ENCODE assay signal across 10 cellular contexts in the genomic region with DNA sequence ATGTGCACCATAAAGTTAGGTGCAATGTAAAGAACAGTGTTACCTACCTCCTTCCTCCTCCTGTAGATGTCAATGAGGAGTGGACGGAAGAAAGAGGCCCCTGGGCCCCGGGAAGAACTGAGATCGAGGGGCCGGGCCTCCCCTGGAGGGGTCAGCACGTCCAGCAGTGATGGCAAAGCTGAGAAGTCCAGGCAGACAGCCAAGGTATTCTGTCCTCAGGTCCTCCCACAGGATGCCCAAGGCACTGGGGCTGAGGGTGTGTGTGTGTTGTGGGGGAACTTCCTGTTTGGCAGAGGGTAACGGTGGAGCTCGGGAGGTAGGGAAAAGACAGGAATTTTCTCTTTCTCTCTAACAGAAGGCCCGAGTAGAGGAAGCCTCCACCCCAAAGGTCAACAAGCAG. TPM values are rescaled to one million over a fixed set of nuclear protein-coding genes. Genes with fewer than 3 reads are reported as not detected.
DNase-seq lines count a peak whose midpoint lies in the region; TF ChIP-seq lines count a peak whose summit lies in the region.
"Had no signal": no experiment of that assay in that cellular context is flagged by ENCODE, and none has a peak within 500 bp of the region (broad histone marks: within the 10 kb centered on the region; RNA-seq: fewer than 3 reads in every experiment).

No MANE protein-coding gene starts in this region.

- 23 to 41% (median 28%) methylated on average over 8 of the region's 8 CpGs for WGBS in stomach, 5 donors

- no peaks in the 10 kb centered on the region for H3K9me3 ChIP-seq in stomach
- H3K9me3 ChIP-seq: right lobe of liver had no signal

- no peaks in the 10 kb centered on the region for H3K9me3 Mint-ChIP-seq in T-helper 2 cell treated with Interferon-gamma antibody and Interleukin-4, amounts not matched to agents 5 μg/mL and 100 μg/mL, for 36 hours
- no peaks in the 10 kb centered on the region for H3K9me3 Mint-ChIP-seq in immature natural killer cell

- no peak overlapping the region for H3K4me3 ChIP-seq in stomach
- H3K4me3 ChIP-seq: right lobe of liver had no signal

- H3K4me3 Mint-ChIP-seq in T-helper 2 cell treated with Interferon-gamma antibody and Interleukin-4, amounts not matched to agents 5 μg/mL and 100 μg/mL, for 36 hours, result no peak overlapping the region
- peak overlapping the region in 1 of 5 donors; percentile 4 for H3K4me3 Mint-ChIP-seq in immature natural killer cell

- no peaks in the 10 kb centered on the region for H3K27me3 ChIP-seq in stomach
- H3K27me3 ChIP-seq: right lobe of liver had no signal

- peaks cover 63% of the 10 kb centered on the region for H3K4me1 Mint-ChIP-seq in T-helper 2 cell treated with Interferon-gamma antibody and Interleukin-4, amounts not matched to agents 5 μg/mL and 100 μg/mL, for 36 hours (ENCODE audit: low read depth)
- H3K4me1 Mint-ChIP-seq in immature natural killer cell, result peaks cover 31% of the 10 kb centered on the region in 2 donors

- TF ChIP-seq CTCF in stomach (IDR thresholded peaks at IDR 0.05), result no peak

- peaks cover 33% of the 10 kb centered on the region for H3K36me3 Mint-ChIP-seq in T-helper 2 cell treated with Interferon-gamma antibody and Interleukin-4, amounts not matched to agents 5 μg/mL and 100 μg/mL, for 36 hours (ENCODE audit: low read depth)
- peaks cover 0 to 8% (median 0%) of the 10 kb centered on the region in 3 donors for H3K36me3 Mint-ChIP-seq in immature natural killer cell

- peaks cover 45 to 97% (median 78%) of the 10 kb centered on the region in 4 donors for H3K4me1 ChIP-seq in stomach

- intact Hi-C loops in stomach (cut with DNase I; ENCODE audit: low total_unique reads), result no loop called here

- H3K27ac Mint-ChIP-seq in T-helper 2 cell treated with Interferon-gamma antibody and Interleukin-4, amounts not matched to agents 5 μg/mL and 100 μg/mL, for 36 hours, result peak overlapping the region; percentile 79
- peak overlapping the region in 4 of 6 donors; percentile 29 to 59 (median 42) for H3K27ac Mint-ChIP-seq in immature natural killer cell

- TF ChIP-seq POLR2A in stomach (IDR thresholded peaks at IDR 0.05), result no peak

- no peak for TF ChIP-seq EP300 in stomach (IDR thresholded peaks at IDR 0.05)

- DNase-seq in T-helper 2 cell treated with Interferon-gamma antibody and Interleukin-4, amounts not matched to agents 5 μg/mL and 100 μg/mL, for 36 hours (ENCODE audit: low spot score), result no peak
- no peak for DNase-seq in T-helper 2 cell
- DNase-seq in immature natural killer cell, result no peak
- DNase-seq in stomach, result no peak
- DNase-seq in NCI-H1105 (lab: John Stamatoyannopoulos, UW), result no peak
- DNase-seq in Ammon's horn (ENCODE audit: low spot score), result no peak
- DNase-seq in NCI-H1417 (lab: John Stamatoyannopoulos, UW), result no peak
- DNase-seq: activated CD8-positive, alpha-beta memory T cell treated with anti-CD3 and anti-CD28 coated beads, Interleukin-2, amount 50 U/mL, for 48 hours had no signal

- H3K36me3 ChIP-seq in stomach, result peaks cover 20 to 45% (median 42%) of the 10 kb centered on the region in 4 donors

- no peaks in the 10 kb centered on the region for H3K27me3 Mint-ChIP-seq in T-helper 2 cell treated with Interferon-gamma antibody and Interleukin-4, amounts not matched to agents 5 μg/mL and 100 μg/mL, for 36 hours (ENCODE audit: low read depth)
- H3K27me3 Mint-ChIP-seq in immature natural killer cell (ENCODE audit: low read depth in 3 of 3), result peaks cover 0 to 3% (median 1%) of the 10 kb centered on the region in 3 donors

- peak overlapping the region; percentile 11 for H3K27ac ChIP-seq in angular gyrus (ENCODE audit: low read depth, low read length)
- H3K27ac ChIP-seq in stomach, result peak overlapping the region; percentile 37 to 98 (median 70)

RNA-seq across cellular contexts. Expression of a gene that starts 6.4 kb away (rescaled TPM):
- polyA plus RNA-seq in immature natural killer cell (1 to 10 TPM in 2 of 3 donors, not detected in 1; 1.0 to 2.1 TPM), stomach (10 to 100 TPM; 44.4 to 57.4 (median 48.8) TPM)
- 100 to 1,000 TPM in 3 of 5 donors, 10 to 100 TPM in 2; 23.3 to 694 (median 291) TPM for total RNA-seq in stomach

RNA-seq across cellular contexts. Expression of a gene that starts 9.5 kb away (rescaled TPM):
- polyA plus RNA-seq in immature natural killer cell (not detected), stomach (not detected)
- not detected for total RNA-seq in stomach
- total RNA-seq: right lobe of liver had no signal

RNA-seq across cellular contexts. Expression of a gene that starts 9.7 kb away (rescaled TPM):
- polyA plus RNA-seq in immature natural killer cell (100 to 1,000 TPM in 2 of 3 donors, 10 to 100 TPM in 1; 83.7 to 315 (median 170) TPM), stomach (100 to 1,000 TPM; 418 to 621 (median 443) TPM)
- 100 to 1,000 TPM; 155 to 453 (median 306) TPM for total RNA-seq in stomach

RNA-seq across cellular contexts. Expression of a gene that starts 17.0 kb away (rescaled TPM):
- polyA plus RNA-seq in immature natural killer cell, result 100 to 1,000 TPM; 231 to 513 (median 294) TPM
- total RNA-seq in stomach, result 10 to 100 TPM; 11.2 to 36.6 (median 28.0) TPM
- 10 to 100 TPM; 40.6 to 51.2 (median 41.2) TPM for polyA plus RNA-seq in stomach

RNA-seq across cellular contexts. Expression of a gene that starts 19.7 kb away (rescaled TPM):
- 1 to 10 TPM; 2.0 to 6.5 (median 3.8) TPM for polyA plus RNA-seq in immature natural killer cell
- 10 to 100 TPM in 2 of 5 donors, 1 to 10 TPM in 3; 2.3 to 62.9 (median 8.6) TPM for total RNA-seq in stomach
- polyA plus RNA-seq in stomach, result 10 to 100 TPM in 2 of 3 donors, 1 to 10 TPM in 1; 9.3 to 19.7 (median 10.1) TPM

Comparison
In these comparisons a context has a peak if more than half of its experiments do, and no peak if none do; other contexts are left out.
1. RNA of a gene that starts 6.4 kb away (polyA plus RNA-seq): 44.4 to 57.4 TPM in stomach; 1.0 to 2.1 TPM in immature natural killer cell; every median in the first group is over 10 times any median in the second.